8 cellular contexts compared by ENCODE assay signal in genomic region chr17:81832608-81833159, GRCh38. TPM values are rescaled to one million over a fixed set of nuclear protein-coding genes. Genes with fewer than 3 reads are reported as not detected.
A peak's percentile ranks its signal among the peaks of the same experiment; 100 is the strongest.
DNase-seq lines count a peak whose midpoint lies in the region; ATAC-seq, FAIRE-seq and TF ChIP-seq lines count a peak whose summit lies in the region.

No MANE protein-coding gene starts in this region.

- H3K27me3 Mint-ChIP-seq in activated CD8-positive, alpha-beta memory T cell treated with anti-CD3 and anti-CD28 coated beads, Interleukin-2, amount 10 ng/mL, durations not matched to agents 7 days and 5 days, result no peaks in the 10 kb centered on the region

- no peaks in the 10 kb centered on the region for H3K36me3 Mint-ChIP-seq in activated CD8-positive, alpha-beta memory T cell treated with anti-CD3 and anti-CD28 coated beads, Interleukin-2, amount 10 ng/mL, durations not matched to agents 7 days and 5 days

- CTCF ChIA-PET in activated CD8-positive, alpha-beta memory T cell treated with anti-CD3 and anti-CD28 coated beads, Interleukin-2, amount 10 ng/mL, durations not matched to agents 7 days and 5 days (lab: Charles Lee), result interaction anchor here (1.3 to 2.2 kb wide), 2 partner anchors 27 to 98 kb away, joined by 5 to 9 read pairs; no protein-coding TSS in a partner anchor

- H3K27me3 ChIP-seq in BE2C, result no peaks in the 10 kb centered on the region
- no peaks in the 10 kb centered on the region for H3K27me3 ChIP-seq in neutrophil

- no peak for TF ChIP-seq CTCF in BE2C (IDR thresholded peaks at IDR 0.05; ENCODE audit: low read depth, low read length)
- TF ChIP-seq CTCF in fibroblast of mammary gland (conservative IDR thresholded peaks at IDR 0.05; ENCODE audit: control insufficient read depth, insufficient read depth, low read depth, low read length), result no peak
- TF ChIP-seq CTCF in neutrophil (IDR thresholded peaks at IDR 0.05), result no peak

- FAIRE-seq in HTR-8/SVneo (lab: Jason Lieb, UNC), result no peak
- peak; percentile 9 for FAIRE-seq in urothelium cell line (lab: Jason Lieb, UNC)

- H3K27ac Mint-ChIP-seq in activated CD8-positive, alpha-beta memory T cell treated with anti-CD3 and anti-CD28 coated beads, Interleukin-2, amount 10 ng/mL, durations not matched to agents 7 days and 5 days, result peak overlapping the region; percentile 90

- peak overlapping the region; percentile 95 for H3K27ac ChIP-seq in neutrophil

- H3K9me3 ChIP-seq in BE2C (no peaks in the 10 kb centered on the region), neutrophil (no peaks in the 10 kb centered on the region)

- DNase-seq in BE2C, result no peak
- DNase-seq in HTR-8/SVneo (ENCODE audit: insufficient read length, low spot score), result peak; percentile 26
- peak; percentile 68 for DNase-seq in activated CD8-positive, alpha-beta memory T cell treated with anti-CD3 and anti-CD28 coated beads, Interleukin-2, amount 10 ng/mL, durations not matched to agents 7 days and 5 days
- peak; percentile 21 for DNase-seq in fibroblast of mammary gland (ENCODE audit: low read depth)
- DNase-seq in urothelium cell line (ENCODE audit: low spot score), result no peak
- DNase-seq in NK-92 (lab: John Stamatoyannopoulos, UW; ENCODE audit: unreplicated experiment), result no peak

- peak; percentile 16 for ATAC-seq in GM19463 (IDR thresholded peaks at IDR 0.05; ENCODE audit: unreplicated experiment)
- ATAC-seq in activated CD8-positive, alpha-beta memory T cell treated with anti-CD3 and anti-CD28 coated beads, Interleukin-2, amount 10 ng/mL, durations not matched to agents 7 days and 5 days, result peak; percentile 77

- H3K4me3 ChIP-seq in BE2C (ENCODE audit: low read depth, low read length), result peak overlapping the region; percentile 84
- H3K4me3 ChIP-seq in fibroblast of mammary gland (ENCODE audit: control insufficient read depth, low read depth, low read length), result peak overlapping the region; percentile 71
- peak overlapping the region; percentile 73 to 78 for H3K4me3 ChIP-seq in neutrophil (ENCODE audit: low read depth in 1 of 2, low read length in 1 of 2)

- H3K4me1 Mint-ChIP-seq in activated CD8-positive, alpha-beta memory T cell treated with anti-CD3 and anti-CD28 coated beads, Interleukin-2, amount 10 ng/mL, durations not matched to agents 7 days and 5 days, result peaks cover 22% of the 10 kb centered on the region

- H3K9me3 Mint-ChIP-seq in activated CD8-positive, alpha-beta memory T cell treated with anti-CD3 and anti-CD28 coated beads, Interleukin-2, amount 10 ng/mL, durations not matched to agents 7 days and 5 days (ENCODE audit: low read depth), result no peaks in the 10 kb centered on the region

- H3K4me3 Mint-ChIP-seq in activated CD8-positive, alpha-beta memory T cell treated with anti-CD3 and anti-CD28 coated beads, Interleukin-2, amount 10 ng/mL, durations not matched to agents 7 days and 5 days, result peak overlapping the region; percentile 84

- no peaks in the 10 kb centered on the region for H3K36me3 ChIP-seq in BE2C
- H3K36me3 ChIP-seq in neutrophil, result no peaks in the 10 kb centered on the region

- H3K4me1 ChIP-seq in BE2C (no peaks in the 10 kb centered on the region), neutrophil (ENCODE audit: control insufficient read depth in 1 of 2, insufficient read depth in 1 of 2, low read depth in 1 of 2, low read length in 1 of 2) (peaks cover 44 to 49% of the 10 kb centered on the region in 2 experiments)

RNA-seq across cellular contexts. Expression of gene MCRIP1, which starts 0.4 kb away (rescaled TPM):
- 410 TPM for polyA plus RNA-seq in BE2C (2012; ENCODE audit: insufficient read depth, insufficient read length, low read depth)
- 10 to 100 TPM; 49.9 to 50.1 TPM for total RNA-seq in activated CD8-positive, alpha-beta memory T cell treated with anti-CD3 and anti-CD28 coated beads, Interleukin-2, amount 10 ng/mL, durations not matched to agents 7 days and 5 days

RNA-seq across cellular contexts. Expression of gene PPP1R27, which starts 2.2 kb away (rescaled TPM):
- not detected for polyA plus RNA-seq in BE2C (2012; ENCODE audit: insufficient read depth, insufficient read length, low read depth)
- total RNA-seq in activated CD8-positive, alpha-beta memory T cell treated with anti-CD3 and anti-CD28 coated beads, Interleukin-2, amount 10 ng/mL, durations not matched to agents 7 days and 5 days, result not detected

RNA-seq across cellular contexts. Expression of gene P4HB, which starts 27.7 kb away (rescaled TPM):
- 890 TPM for polyA plus RNA-seq in BE2C (2012; ENCODE audit: insufficient read depth, insufficient read length, low read depth)
- 100 to 1,000 TPM; 333 to 416 TPM for total RNA-seq in activated CD8-positive, alpha-beta memory T cell treated with anti-CD3 and anti-CD28 coated beads, Interleukin-2, amount 10 ng/mL, durations not matched to agents 7 days and 5 days

RNA-seq across cellular contexts. Expression of gene GCGR, which starts 28.7 kb away (rescaled TPM):
- polyA plus RNA-seq in BE2C (2012; ENCODE audit: insufficient read depth, insufficient read length, low read depth), result not detected
- total RNA-seq in activated CD8-positive, alpha-beta memory T cell treated with anti-CD3 and anti-CD28 coated beads, Interleukin-2, amount 10 ng/mL, durations not matched to agents 7 days and 5 days, result not detected

RNA-seq across cellular contexts. Expression of gene ARHGDIA, which starts 38.5 kb away (rescaled TPM):
- polyA plus RNA-seq in BE2C (2012; ENCODE audit: insufficient read depth, insufficient read length, low read depth), result 2,008 TPM
- 100 to 1,000 TPM; 693 to 725 TPM for total RNA-seq in activated CD8-positive, alpha-beta memory T cell treated with anti-CD3 and anti-CD28 coated beads, Interleukin-2, amount 10 ng/mL, durations not matched to agents 7 days and 5 days

Comparison
In these comparisons a context has a peak if more than half of its experiments do, and no peak if none do; other contexts are left out.
1. DNase-seq: peak in HTR-8/SVneo (single experiment), activated CD8-positive, alpha-beta memory T cell treated with anti-CD3 and anti-CD28 coated beads, Interleukin-2, amount 10 ng/mL, durations not matched to agents 7 days and 5 days (single experiment) and fibroblast of mammary gland (single experiment); none in BE2C (single experiment), urothelium cell line (single experiment) and NK-92 (single experiment).
2. Peak in every context shown above with its lines, with median percentiles within 50 percentile points of each other: H3K4me3 ChIP-seq.